In genomic region chr7:128103498-128104108, GRCh38 we compare ENCODE assay signal across 8 cellular contexts.
DNase-seq lines count a peak whose midpoint lies in the region; ATAC-seq and TF ChIP-seq lines count a peak whose summit lies in the region.

No MANE protein-coding gene starts in this region.

- H3K4me3 ChIP-seq in right atrium auricular region = peak overlapping the region; percentile 23 to 48
- H3K4me3 ChIP-seq in spleen = peak overlapping the region; percentile 22 to 75 (median 54)
- no peak overlapping the region for H3K4me3 ChIP-seq in SJCRH30

- H3K36me3 ChIP-seq in right atrium auricular region = no peaks in the 10 kb centered on the region
- H3K36me3 ChIP-seq in spleen = no peaks in the 10 kb centered on the region
- H3K36me3 ChIP-seq in SJCRH30 = no peaks in the 10 kb centered on the region

- peaks cover 0 to 18% of the 10 kb centered on the region in 2 donors for H3K4me1 ChIP-seq in right atrium auricular region
- H3K4me1 ChIP-seq in spleen = peaks cover 9 to 75% (median 44%) of the 10 kb centered on the region in 6 donors
- H3K4me1 ChIP-seq in SJCRH30 = no peaks in the 10 kb centered on the region

- H3K27me3 ChIP-seq in right atrium auricular region (no peaks in the 10 kb centered on the region), spleen (replicated peaks in 1 of 7) (peaks cover 0 to 21% (median 0%) of the 10 kb centered on the region in 7 donors), SJCRH30 (no peaks in the 10 kb centered on the region)

- 8 to 17% (median 14%) methylated on average over 34 to 44 of the region's 44 CpGs for WGBS in spleen, 5 donors

- peak overlapping the region; percentile 79 for H3K4me3 Mint-ChIP-seq in activated CD8-positive, alpha-beta memory T cell treated with anti-CD3 and anti-CD28 coated beads, Interleukin-2, amount 10 ng/mL, durations not matched to agents 7 days and 5 days

- ATAC-seq in HG02759 (IDR thresholded peaks at IDR 0.05; ENCODE audit: unreplicated experiment) = peak; percentile 47
- peak; percentile 62 for ATAC-seq in activated CD8-positive, alpha-beta memory T cell treated with anti-CD3 and anti-CD28 coated beads, Interleukin-2, amount 10 ng/mL, durations not matched to agents 7 days and 5 days

- H3K27ac ChIP-seq in right atrium auricular region (no peak overlapping the region), spleen (peak overlapping the region; percentile 21 to 82 (median 64)), SJCRH30 (no peak overlapping the region)

- CTCF ChIA-PET in activated CD8-positive, alpha-beta memory T cell treated with anti-CD3 and anti-CD28 coated beads, Interleukin-2, amount 10 ng/mL, durations not matched to agents 7 days and 5 days (lab: Charles Lee) = interaction anchor here (0.7 to 3.1 kb wide), 3 partner anchors 32 to 106 kb away, joined by 4 to 18 read pairs (median 4); partner anchors contain the start of gene LRRC4

- H3K36me3 Mint-ChIP-seq in activated CD8-positive, alpha-beta memory T cell treated with anti-CD3 and anti-CD28 coated beads, Interleukin-2, amount 10 ng/mL, durations not matched to agents 7 days and 5 days = no peaks in the 10 kb centered on the region

- H3K9me3 ChIP-seq in right atrium auricular region (no peaks in the 10 kb centered on the region), spleen (no peaks in the 10 kb centered on the region), SJCRH30 (replicated peaks) (no peaks in the 10 kb centered on the region)

- peaks cover 44% of the 10 kb centered on the region for H3K4me1 Mint-ChIP-seq in activated CD8-positive, alpha-beta memory T cell treated with anti-CD3 and anti-CD28 coated beads, Interleukin-2, amount 10 ng/mL, durations not matched to agents 7 days and 5 days

- peak; percentile 50 for DNase-seq in GM03348 (ENCODE audit: low spot score)
- DNase-seq in activated CD8-positive, alpha-beta memory T cell treated with anti-CD3 and anti-CD28 coated beads, Interleukin-2, amount 10 ng/mL, durations not matched to agents 7 days and 5 days = peak; percentile 51
- no peak for DNase-seq in right atrium auricular region (ENCODE audit: low spot score)
- peak; percentile 93 for DNase-seq in spleen
- no peak for DNase-seq in SIG-M5 treated with dmso at 0.1 percent for 504 hours (lab: John Stamatoyannopoulos, UW; ENCODE audit: unreplicated experiment)
- DNase-seq in SJCRH30 = no peak
- no peak for DNase-seq in mesenteric fat pad (ENCODE audit: low spot score)

- no peak for TF ChIP-seq POLR2A in spleen (IDR thresholded peaks at IDR 0.05)

- H3K9me3 Mint-ChIP-seq in activated CD8-positive, alpha-beta memory T cell treated with anti-CD3 and anti-CD28 coated beads, Interleukin-2, amount 10 ng/mL, durations not matched to agents 7 days and 5 days (ENCODE audit: low read depth) = no peaks in the 10 kb centered on the region

- intact Hi-C loops in spleen (cut with DNase I; ENCODE audit: low total_unique reads) = no loop called here

- H3K27ac Mint-ChIP-seq in activated CD8-positive, alpha-beta memory T cell treated with anti-CD3 and anti-CD28 coated beads, Interleukin-2, amount 10 ng/mL, durations not matched to agents 7 days and 5 days = peak overlapping the region; percentile 79

- peaks cover 13% of the 10 kb centered on the region for H3K27me3 Mint-ChIP-seq in activated CD8-positive, alpha-beta memory T cell treated with anti-CD3 and anti-CD28 coated beads, Interleukin-2, amount 10 ng/mL, durations not matched to agents 7 days and 5 days

- TF ChIP-seq CTCF in right atrium auricular region (IDR thresholded peaks at IDR 0.05) (no peak), spleen (IDR thresholded peaks at IDR 0.05 in 8 of 11, conservative IDR thresholded peaks at IDR 0.05 in 3 of 11) (no peak)

Comparison
In these comparisons a context has a peak if more than half of its experiments do, and no peak if none do; other contexts are left out.
1. DNase-seq: peak in GM03348 (single experiment), activated CD8-positive, alpha-beta memory T cell treated with anti-CD3 and anti-CD28 coated beads, Interleukin-2, amount 10 ng/mL, durations not matched to agents 7 days and 5 days (single experiment) and spleen (single experiment); none in right atrium auricular region (single experiment), SIG-M5 treated with dmso at 0.1 percent for 504 hours (single experiment), SJCRH30 (0 of 2) and mesenteric fat pad (single experiment).
2. H3K27ac ChIP-seq: peak in spleen (8 of 8); none in right atrium auricular region (0 of 2) and SJCRH30 (single experiment).